Comparison of ENCODE assay signal across 1 cellular context in genomic region chr2:166609183-166609959, GRCh38.
TF ChIP-seq lines count a peak whose summit lies in the region.

No MANE protein-coding gene starts in this region.

TF ChIP-seq in HepG2, 621 proteins besides CTCF, POLR2A, EP300 and RAD21 (continued from another document and continues in another):
- TF ChIP-seq ZHX2 (IDR thresholded peaks at IDR 0.05; ENCODE audit: low read depth) (no peak), ZHX2 (CRISPR knock-in tag; IDR thresholded peaks at IDR 0.05; ENCODE audit: borderline replicate concordance) (no peak), CENPT (CRISPR knock-in tag; IDR thresholded peaks at IDR 0.05; ENCODE audit: low read depth) (no peak), ZNF576 (CRISPR knock-in tag; IDR thresholded peaks at IDR 0.05) (no peak), ZFP36L1 (CRISPR knock-in tag; IDR thresholded peaks at IDR 0.05) (no peak), RFX3 (CRISPR knock-in tag; IDR thresholded peaks at IDR 0.05) (no peak), KLF9 (CRISPR knock-in tag; IDR thresholded peaks at IDR 0.05; ENCODE audit: low read depth) (no peak), NAIF1 (CRISPR knock-in tag; IDR thresholded peaks at IDR 0.05; ENCODE audit: borderline replicate concordance) (no peak), ATF6 (CRISPR knock-in tag; conservative IDR thresholded peaks at IDR 0.05) (no peak), ZNF3 (CRISPR knock-in tag; IDR thresholded peaks at IDR 0.05) (no peak), HOXD1 (CRISPR knock-in tag; IDR thresholded peaks at IDR 0.05) (no peak), CREM (IDR thresholded peaks at IDR 0.05) (peak; percentile 31; the same call in 1 of the 2 replicates), CREM (CRISPR knock-in tag; IDR thresholded peaks at IDR 0.05) (no peak), HDAC2 (CRISPR knock-in tag; IDR thresholded peaks at IDR 0.05) (0 out of 2 replicates have a peak, but pooled peaks have one; percentile 20), CAMTA2 (CRISPR knock-in tag; IDR thresholded peaks at IDR 0.05; ENCODE audit: borderline replicate concordance) (no peak), ZNF549 (CRISPR knock-in tag; IDR thresholded peaks at IDR 0.05) (no peak), HNF4A (CRISPR knock-in tag; IDR thresholded peaks at IDR 0.05) (peak; percentile 29; the same call in 1 of the 2 replicates), FOXP1 (IDR thresholded peaks at IDR 0.05) (no peak; the same call in 1 of the 2 replicates), FOXP1 (CRISPR knock-in tag; IDR thresholded peaks at IDR 0.05) (peak; percentile 85), ATF7-NPFF (CRISPR knock-in tag; IDR thresholded peaks at IDR 0.05; ENCODE audit: low read depth) (no peak), ZNF704 (CRISPR knock-in tag; IDR thresholded peaks at IDR 0.05; ENCODE audit: borderline replicate concordance) (no peak), SSRP1 (CRISPR knock-in tag; IDR thresholded peaks at IDR 0.05) (no peak), RARA (CRISPR knock-in tag; IDR thresholded peaks at IDR 0.05) (peak; percentile 77), ZNF503 (CRISPR knock-in tag; IDR thresholded peaks at IDR 0.05) (no peak), ZBTB7A (CRISPR knock-in tag; IDR thresholded peaks at IDR 0.05) (no peak), GRHL1 (CRISPR knock-in tag; conservative IDR thresholded peaks at IDR 0.05) (no peak), HBP1 (CRISPR knock-in tag; IDR thresholded peaks at IDR 0.05; ENCODE audit: low read depth) (no peak), MED13 (CRISPR knock-in tag; IDR thresholded peaks at IDR 0.05) (no peak), PATZ1 (CRISPR knock-in tag; IDR thresholded peaks at IDR 0.05) (peak; percentile 75), YEATS2 (CRISPR knock-in tag; IDR thresholded peaks at IDR 0.05; ENCODE audit: borderline replicate concordance) (no peak), EEA1 (CRISPR knock-in tag; IDR thresholded peaks at IDR 0.05; ENCODE audit: borderline replicate concordance) (no peak), KDM4B (CRISPR knock-in tag; IDR thresholded peaks at IDR 0.05) (no peak), ZNF770 (CRISPR knock-in tag; IDR thresholded peaks at IDR 0.05) (no peak), FOXP4 (CRISPR knock-in tag; IDR thresholded peaks at IDR 0.05) (peak; percentile 73), TAF15 (IDR thresholded peaks at IDR 0.05; ENCODE audit: low read depth, low read length, poor library complexity, severe bottlenecking) (no peak), MIXL1 (CRISPR knock-in tag; IDR thresholded peaks at IDR 0.05) (0 out of 2 replicates have a peak, but pooled peaks have one; percentile 32), ZSCAN9 (CRISPR knock-in tag; IDR thresholded peaks at IDR 0.05; ENCODE audit: borderline replicate concordance) (no peak), ZC3H13 (CRISPR knock-in tag; IDR thresholded peaks at IDR 0.05) (no peak), ZNF749 (CRISPR knock-in tag; IDR thresholded peaks at IDR 0.05; ENCODE audit: borderline replicate concordance) (no peak), ESRRA (CRISPR knock-in tag; IDR thresholded peaks at IDR 0.05; ENCODE audit: low read depth) (no peak), GFI1 (CRISPR knock-in tag; IDR thresholded peaks at IDR 0.05; ENCODE audit: borderline replicate concordance) (peak; percentile 17; the same call in 1 of the 2 replicates)
